21 cellular contexts compared by ENCODE assay signal in the genomic region with DNA sequence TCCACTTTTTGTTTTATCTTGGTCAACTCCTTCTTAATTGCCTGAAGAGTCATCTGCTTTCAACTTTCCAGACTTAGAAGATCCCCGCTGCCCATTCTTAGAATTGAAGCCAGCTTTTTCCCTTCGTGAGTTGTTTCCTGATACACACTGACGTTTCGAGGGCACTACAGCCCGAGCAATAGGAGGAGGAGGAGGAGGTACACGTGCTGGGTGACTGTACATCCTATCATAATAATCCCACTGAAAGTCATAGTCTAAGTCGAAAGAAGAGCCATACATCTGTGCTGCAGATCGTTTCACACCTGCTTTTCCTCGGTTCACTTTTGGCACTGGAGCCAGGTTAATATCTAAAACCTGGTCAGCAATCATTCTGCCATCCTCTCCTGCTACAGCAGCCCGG.
"Had no signal": no experiment of that assay in that cellular context is flagged by ENCODE, and none has a peak within 500 bp of the region (broad histone marks: within the 10 kb centered on the region; RNA-seq: fewer than 3 reads in every experiment).

No MANE protein-coding gene starts in this region.

- FAIRE-seq: astrocyte had no signal

- H3K4me3 ChIP-seq: SK-N-MC had no signal

- DNase-seq: activated CD4-positive, alpha-beta T cell treated with anti-CD3 and anti-CD28 coated beads for 48 hours; activated CD4-positive, alpha-beta T cell treated with anti-CD3 and anti-CD28 coated beads, Interleukin-2, amount 50 U/mL, for 4 hours; activated CD4-positive, CD25-positive, alpha-beta regulatory T cell treated with anti-CD3 and anti-CD28 coated beads, Interleukin-2, amount 50 U/mL, for 72 hours; activated CD8-positive, alpha-beta memory T cell treated with anti-CD3 and anti-CD28 coated beads, Interleukin-2, amount 10 ng/mL, durations not matched to agents 7 days and 5 days; activated effector memory CD4-positive, alpha-beta T cell treated with Interleukin-2 at 50 U/mL for 16 hours; activated naive CD4-positive, alpha-beta T cell; activated T-cell treated with anti-CD3 and anti-CD28 coated beads, Interleukin-2, amount 50 U/mL, for 24 hours; amniotic stem cell; KG1; NCI-H1105; NCI-H1436; NCI-H1694 treated with DMSO at 0.1 percent for 48 hours; NCI-H2029 treated with DMSO at 0.1 percent for 48 hours; NCI-H345; NCI-H510A; NCI-H526 treated with DMSO at 0.1 percent for 48 hours; PC-3; SIG-M5 had no signal

- ATAC-seq: activated CD8-positive, alpha-beta memory T cell treated with anti-CD3 and anti-CD28 coated beads, Interleukin-2, amount 10 ng/mL, durations not matched to agents 7 days and 5 days; PC-3; WTC11 had no signal
